Comparison of ENCODE assay signal across 8 cellular contexts in the genomic region with DNA sequence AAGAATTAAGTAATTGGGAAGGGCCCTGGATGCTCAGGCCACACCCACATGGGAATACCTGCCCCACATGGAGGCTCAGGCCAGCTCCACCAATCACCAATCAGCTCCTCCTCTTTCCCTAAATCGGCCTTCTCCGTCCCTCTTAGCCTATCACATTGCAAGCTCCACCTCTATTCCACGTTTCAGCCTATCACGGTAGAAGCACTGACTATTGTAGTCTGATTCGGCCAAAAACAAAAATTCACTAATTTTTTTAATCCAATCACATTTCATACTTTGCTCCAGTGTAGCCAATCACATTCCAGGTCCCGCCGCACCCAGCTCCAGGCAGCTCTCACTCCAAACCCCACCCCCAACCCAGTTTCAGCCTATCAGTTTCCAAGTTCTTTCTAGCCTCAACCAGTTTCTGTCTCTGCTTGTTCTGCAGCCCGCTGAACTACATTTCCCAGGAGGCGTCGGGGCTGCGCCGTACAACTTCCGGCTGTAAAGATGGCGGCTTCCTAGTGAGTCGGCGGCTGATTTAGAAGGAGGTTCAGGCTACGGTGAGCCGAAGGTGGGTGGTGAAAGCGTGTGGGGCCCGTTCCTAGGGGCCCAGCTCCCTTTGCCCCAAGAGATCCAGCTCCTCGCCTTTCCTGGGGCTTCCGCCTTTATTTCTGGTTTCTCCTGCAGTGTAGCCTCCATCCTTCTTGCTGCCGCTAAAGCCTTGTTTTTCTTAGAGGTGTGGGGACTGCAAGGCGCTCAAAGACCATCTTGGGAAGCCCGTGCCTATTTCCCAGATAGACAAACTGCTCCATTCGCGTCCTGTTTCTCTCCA. TPM values are rescaled to one million over a fixed set of nuclear protein-coding genes. Genes with fewer than 3 reads are reported as not detected.
DNase-seq lines count a peak whose midpoint lies in the region; ATAC-seq and TF ChIP-seq lines count a peak whose summit lies in the region.

A gene (plus strand): TSS at position 469 of the 814 bp plus-strand sequence. CDS start 1,364 bp downstream, outside the sequence.

- no peaks in the 10 kb centered on the region for H3K27me3 Mint-ChIP-seq in activated naive CD4-positive, alpha-beta T cell treated with anti-CD3 and anti-CD28 coated beads, Interleukin-2, amount 50 U/mL, for 24 hours

- H3K27me3 ChIP-seq in GM06990 (replicated peaks; ENCODE audit: control insufficient read depth, insufficient read depth, low read length) (no peaks in the 10 kb centered on the region), suprapubic skin (no peaks in the 10 kb centered on the region)

- DNase-seq in GM06990 (ENCODE audit: extremely low read depth, insufficient read length), result peak; percentile 94
- peak; percentile 95 for DNase-seq in NCI-H1092 (lab: John Stamatoyannopoulos, UW)
- peak; percentile 99 for DNase-seq in globus pallidus (ENCODE audit: low spot score)
- peak; percentile 81 to 99 (median 96) for DNase-seq in nucleus accumbens (lab: John Stamatoyannopoulos, UW)
- DNase-seq in suprapubic skin (ENCODE audit: low spot score in 2 of 2), result peak; percentile 97 to 98

- peaks cover 16% of the 10 kb centered on the region for H3K4me1 ChIP-seq in suprapubic skin

- peaks cover 22% of the 10 kb centered on the region for H3K4me1 Mint-ChIP-seq in activated naive CD4-positive, alpha-beta T cell treated with anti-CD3 and anti-CD28 coated beads, Interleukin-2, amount 50 U/mL, for 24 hours

- TF ChIP-seq EP300 in suprapubic skin (IDR thresholded peaks at IDR 0.05), result no peak

- no peaks in the 10 kb centered on the region for H3K36me3 Mint-ChIP-seq in activated naive CD4-positive, alpha-beta T cell treated with anti-CD3 and anti-CD28 coated beads, Interleukin-2, amount 50 U/mL, for 24 hours

- no peak for TF ChIP-seq CTCF in GM06990 (IDR thresholded peaks at IDR 0.05; ENCODE audit: insufficient read depth, low read length, poor library complexity, severe bottlenecking)
- no peak for TF ChIP-seq CTCF in suprapubic skin (IDR thresholded peaks at IDR 0.05)

- peak within 1 kb of the TSS; percentile 81 for H3K4me3 ChIP-seq in GM06990 (replicated peaks; ENCODE audit: low read depth, low read length)
- peak within 1 kb of the TSS; percentile 79 for H3K4me3 ChIP-seq in suprapubic skin

- H3K4me3 Mint-ChIP-seq in activated naive CD4-positive, alpha-beta T cell treated with anti-CD3 and anti-CD28 coated beads, Interleukin-2, amount 50 U/mL, for 24 hours, result peak within 1 kb of the TSS; percentile 96

- under 1% methylated on average over 27 of the region's 27 CpGs for WGBS in suprapubic skin

- no peaks in the 10 kb centered on the region for H3K9me3 ChIP-seq in suprapubic skin

- H3K9me3 Mint-ChIP-seq in activated naive CD4-positive, alpha-beta T cell treated with anti-CD3 and anti-CD28 coated beads, Interleukin-2, amount 50 U/mL, for 24 hours, result no peaks in the 10 kb centered on the region

- H3K36me3 ChIP-seq in GM06990 (ENCODE audit: control insufficient read depth, insufficient read depth, low read length), result peaks cover 2% of the 10 kb centered on the region; the same call in 1 of the 2 replicates
- H3K36me3 ChIP-seq in suprapubic skin, result peaks cover 24% of the 10 kb centered on the region

- H3K27ac Mint-ChIP-seq in activated naive CD4-positive, alpha-beta T cell treated with anti-CD3 and anti-CD28 coated beads, Interleukin-2, amount 50 U/mL, for 24 hours, result peak within 1 kb of the TSS; percentile 48

- ATAC-seq in HG02588 (IDR thresholded peaks at IDR 0.05; ENCODE audit: unreplicated experiment), result peak; percentile 88
- ATAC-seq in SK-N-SH treated with all-trans-retinoic acid at 6 μM for 48 hours, result peak; percentile 97

- H3K27ac ChIP-seq in suprapubic skin, result peak within 1 kb of the TSS; percentile 72

- TF ChIP-seq POLR2A in suprapubic skin (IDR thresholded peaks at IDR 0.05), result no peak

TF ChIP-seq in SK-N-SH treated with all-trans-retinoic acid at 6 μM for 48 hours, 23 proteins besides CTCF, POLR2A, EP300 and RAD21 (continues in another document):
- TF ChIP-seq PPARA (CRISPR knock-in tag; IDR thresholded peaks at IDR 0.05; ENCODE audit: borderline replicate concordance), result peak; percentile 97
- TF ChIP-seq BACH2 (CRISPR knock-in tag; IDR thresholded peaks at IDR 0.05; ENCODE audit: borderline replicate concordance), result peak; percentile 87; the same call in 1 of the 2 replicates
- TF ChIP-seq ZFP30 (CRISPR knock-in tag; IDR thresholded peaks at IDR 0.05), result peak; percentile 14; the same call in 1 of the 2 replicates
- TF ChIP-seq ZFP3 (CRISPR knock-in tag; IDR thresholded peaks at IDR 0.05), result peak; percentile 67; the same call in 1 of the 2 replicates
- no peak for TF ChIP-seq ZC3H10 (CRISPR knock-in tag; IDR thresholded peaks at IDR 0.05)
- TF ChIP-seq, protein P1, sequence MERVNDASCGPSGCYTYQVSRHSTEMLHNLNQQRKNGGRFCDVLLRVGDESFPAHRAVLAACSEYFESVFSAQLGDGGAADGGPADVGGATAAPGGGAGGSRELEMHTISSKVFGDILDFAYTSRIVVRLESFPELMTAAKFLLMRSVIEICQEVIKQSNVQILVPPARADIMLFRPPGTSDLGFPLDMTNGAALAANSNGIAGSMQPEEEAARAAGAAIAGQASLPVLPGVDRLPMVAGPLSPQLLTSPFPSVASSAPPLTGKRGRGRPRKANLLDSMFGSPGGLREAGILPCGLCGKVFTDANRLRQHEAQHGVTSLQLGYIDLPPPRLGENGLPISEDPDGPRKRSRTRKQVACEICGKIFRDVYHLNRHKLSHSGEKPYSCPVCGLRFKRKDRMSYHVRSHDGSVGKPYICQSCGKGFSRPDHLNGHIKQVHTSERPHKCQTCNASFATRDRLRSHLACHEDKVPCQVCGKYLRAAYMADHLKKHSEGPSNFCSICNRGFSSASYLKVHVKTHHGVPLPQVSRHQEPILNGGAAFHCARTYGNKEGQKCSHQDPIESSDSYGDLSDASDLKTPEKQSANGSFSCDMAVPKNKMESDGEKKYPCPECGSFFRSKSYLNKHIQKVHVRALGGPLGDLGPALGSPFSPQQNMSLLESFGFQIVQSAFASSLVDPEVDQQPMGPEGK (CRISPR knock-in tag; IDR thresholded peaks at IDR 0.05; ENCODE audit: borderline replicate concordance), result no peak
- no peak for TF ChIP-seq TCF4 (CRISPR knock-in tag; IDR thresholded peaks at IDR 0.05; ENCODE audit: borderline replicate concordance)
- peak; percentile 95 for TF ChIP-seq CSDC2 (CRISPR knock-in tag; IDR thresholded peaks at IDR 0.05)
- peak; percentile 52; the same call in 1 of the 2 replicates for TF ChIP-seq ZNF70 (CRISPR knock-in tag; IDR thresholded peaks at IDR 0.05)
- peak; percentile 41; the same call in 1 of the 2 replicates for TF ChIP-seq ESRRG (CRISPR knock-in tag; IDR thresholded peaks at IDR 0.05)
- TF ChIP-seq, protein P2, sequence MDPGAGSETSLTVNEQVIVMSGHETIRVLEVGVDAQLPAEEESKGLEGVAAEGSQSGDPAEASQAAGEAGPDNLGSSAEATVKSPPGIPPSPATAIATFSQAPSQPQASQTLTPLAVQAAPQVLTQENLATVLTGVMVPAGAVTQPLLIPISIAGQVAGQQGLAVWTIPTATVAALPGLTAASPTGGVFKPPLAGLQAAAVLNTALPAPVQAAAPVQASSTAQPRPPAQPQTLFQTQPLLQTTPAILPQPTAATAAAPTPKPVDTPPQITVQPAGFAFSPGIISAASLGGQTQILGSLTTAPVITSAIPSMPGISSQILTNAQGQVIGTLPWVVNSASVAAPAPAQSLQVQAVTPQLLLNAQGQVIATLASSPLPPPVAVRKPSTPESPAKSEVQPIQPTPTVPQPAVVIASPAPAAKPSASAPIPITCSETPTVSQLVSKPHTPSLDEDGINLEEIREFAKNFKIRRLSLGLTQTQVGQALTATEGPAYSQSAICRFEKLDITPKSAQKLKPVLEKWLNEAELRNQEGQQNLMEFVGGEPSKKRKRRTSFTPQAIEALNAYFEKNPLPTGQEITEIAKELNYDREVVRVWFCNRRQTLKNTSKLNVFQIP (CRISPR knock-in tag; IDR thresholded peaks at IDR 0.05; ENCODE audit: borderline replicate concordance, low read depth), result no peak
- no peak for TF ChIP-seq RARB (CRISPR knock-in tag; IDR thresholded peaks at IDR 0.05)
- TF ChIP-seq, protein P3, sequence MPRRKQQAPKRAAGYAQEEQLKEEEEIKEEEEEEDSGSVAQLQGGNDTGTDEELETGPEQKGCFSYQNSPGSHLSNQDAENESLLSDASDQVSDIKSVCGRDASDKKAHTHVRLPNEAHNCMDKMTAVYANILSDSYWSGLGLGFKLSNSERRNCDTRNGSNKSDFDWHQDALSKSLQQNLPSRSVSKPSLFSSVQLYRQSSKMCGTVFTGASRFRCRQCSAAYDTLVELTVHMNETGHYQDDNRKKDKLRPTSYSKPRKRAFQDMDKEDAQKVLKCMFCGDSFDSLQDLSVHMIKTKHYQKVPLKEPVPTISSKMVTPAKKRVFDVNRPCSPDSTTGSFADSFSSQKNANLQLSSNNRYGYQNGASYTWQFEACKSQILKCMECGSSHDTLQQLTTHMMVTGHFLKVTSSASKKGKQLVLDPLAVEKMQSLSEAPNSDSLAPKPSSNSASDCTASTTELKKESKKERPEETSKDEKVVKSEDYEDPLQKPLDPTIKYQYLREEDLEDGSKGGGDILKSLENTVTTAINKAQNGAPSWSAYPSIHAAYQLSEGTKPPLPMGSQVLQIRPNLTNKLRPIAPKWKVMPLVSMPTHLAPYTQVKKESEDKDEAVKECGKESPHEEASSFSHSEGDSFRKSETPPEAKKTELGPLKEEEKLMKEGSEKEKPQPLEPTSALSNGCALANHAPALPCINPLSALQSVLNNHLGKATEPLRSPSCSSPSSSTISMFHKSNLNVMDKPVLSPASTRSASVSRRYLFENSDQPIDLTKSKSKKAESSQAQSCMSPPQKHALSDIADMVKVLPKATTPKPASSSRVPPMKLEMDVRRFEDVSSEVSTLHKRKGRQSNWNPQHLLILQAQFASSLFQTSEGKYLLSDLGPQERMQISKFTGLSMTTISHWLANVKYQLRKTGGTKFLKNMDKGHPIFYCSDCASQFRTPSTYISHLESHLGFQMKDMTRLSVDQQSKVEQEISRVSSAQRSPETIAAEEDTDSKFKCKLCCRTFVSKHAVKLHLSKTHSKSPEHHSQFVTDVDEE (CRISPR knock-in tag; IDR thresholded peaks at IDR 0.05), result peak; percentile 97
- TF ChIP-seq, protein P4, sequence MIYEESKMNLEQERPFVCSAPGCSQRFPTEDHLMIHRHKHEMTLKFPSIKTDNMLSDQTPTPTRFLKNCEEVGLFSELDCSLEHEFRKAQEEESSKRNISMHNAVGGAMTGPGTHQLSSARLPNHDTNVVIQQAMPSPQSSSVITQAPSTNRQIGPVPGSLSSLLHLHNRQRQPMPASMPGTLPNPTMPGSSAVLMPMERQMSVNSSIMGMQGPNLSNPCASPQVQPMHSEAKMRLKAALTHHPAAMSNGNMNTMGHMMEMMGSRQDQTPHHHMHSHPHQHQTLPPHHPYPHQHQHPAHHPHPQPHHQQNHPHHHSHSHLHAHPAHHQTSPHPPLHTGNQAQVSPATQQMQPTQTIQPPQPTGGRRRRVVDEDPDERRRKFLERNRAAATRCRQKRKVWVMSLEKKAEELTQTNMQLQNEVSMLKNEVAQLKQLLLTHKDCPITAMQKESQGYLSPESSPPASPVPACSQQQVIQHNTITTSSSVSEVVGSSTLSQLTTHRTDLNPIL (CRISPR knock-in tag; IDR thresholded peaks at IDR 0.05; ENCODE audit: low read depth), result no peak
- peak; percentile 99 for TF ChIP-seq SNAI2 (CRISPR knock-in tag; IDR thresholded peaks at IDR 0.05)
- peak; percentile 93 for TF ChIP-seq ZNF565 (CRISPR knock-in tag; conservative IDR thresholded peaks at IDR 0.05; ENCODE audit: low read depth)

RNA-seq across cellular contexts. Expression of the gene that starts here (rescaled TPM):
- 10 to 100 TPM; 54.6 to 66.8 (median 63.7) TPM for total RNA-seq in suprapubic skin

Comparison
In these comparisons a context has a peak if more than half of its experiments do, and no peak if none do; other contexts are left out.
1. Peak in every context shown above with its lines: DNase-seq, ATAC-seq, H3K4me3 ChIP-seq and H3K27ac ChIP-seq.